Comparison of ENCODE assay signal across 7 cellular contexts in the genomic region with DNA sequence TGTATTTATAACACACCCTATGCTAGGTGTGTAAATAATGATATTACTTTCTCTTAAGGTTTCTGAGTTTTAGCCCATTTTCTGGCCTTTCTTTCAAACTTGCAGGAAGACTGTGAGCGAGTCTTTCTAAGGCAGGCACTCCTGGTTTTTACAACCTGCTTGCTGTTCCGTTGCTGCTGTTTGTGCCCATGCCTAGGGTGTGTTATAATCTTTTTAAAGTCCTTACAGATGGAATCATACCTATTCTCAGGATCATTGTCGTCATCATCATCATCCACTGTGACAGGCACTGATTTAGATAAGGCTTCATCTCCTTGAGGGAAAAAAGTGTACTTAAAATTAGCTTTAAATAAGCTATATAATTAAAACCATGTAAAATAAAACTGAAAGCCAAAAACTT.
"Had no signal": no experiment of that assay in that cellular context is flagged by ENCODE, and none has a peak within 500 bp of the region (broad histone marks: within the 10 kb centered on the region; RNA-seq: fewer than 3 reads in every experiment).

No MANE protein-coding gene starts in this region.

- H3K27ac ChIP-seq: HL-60 had no signal

- H3K4me1 ChIP-seq: HAP-1 had no signal

- H3K4me3 ChIP-seq: GM23338, HAP-1 had no signal

- FAIRE-seq: HepG2 had no signal

- H2AFZ ChIP-seq: GM23338 had no signal

- ATAC-seq: GM23338, HCT116, HepG2 had no signal

- H3K9me3 ChIP-seq: HAP-1 had no signal

- DNase-seq: H7, HFFc6 had no signal

- H3K4me2 ChIP-seq: GM23338 had no signal
